ENCODE assay signal across 33 cellular contexts in the genomic region with DNA sequence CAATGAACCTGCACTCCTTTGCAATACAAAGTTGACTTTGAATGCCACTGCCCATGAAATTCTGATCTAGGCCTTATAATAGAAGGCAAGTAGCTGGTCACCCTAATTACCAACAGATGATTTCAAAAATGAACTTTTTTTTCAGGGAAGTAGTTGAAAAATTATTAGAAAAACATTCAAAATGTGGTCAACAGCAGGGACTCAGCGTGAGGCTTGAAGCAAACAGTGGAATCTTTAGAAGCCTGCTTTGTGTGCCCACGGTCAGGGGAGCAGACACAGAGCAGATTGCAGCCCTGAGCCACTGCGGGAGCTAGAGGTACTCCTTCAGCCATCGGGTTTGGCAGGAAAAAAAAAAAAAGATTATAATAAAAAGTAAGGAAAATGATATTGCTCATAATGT.
"Had no signal": no experiment of that assay in that cellular context is flagged by ENCODE, and none has a peak within 500 bp of the region (broad histone marks: within the 10 kb centered on the region; RNA-seq: fewer than 3 reads in every experiment).

No MANE protein-coding gene starts in this region.

- DNase-seq: activated CD4-positive, alpha-beta memory T cell treated with anti-CD3 and anti-CD28 coated beads for 36 hours; activated CD4-positive, alpha-beta T cell treated with anti-CD3 and anti-CD28 coated beads, Interleukin-2, amount 10 ng/mL, durations not matched to agents 24 days and 14 days; activated CD8-positive, alpha-beta memory T cell treated with anti-CD3 and anti-CD28 coated beads, Interleukin-2, amount 50 U/mL, for 4 hours; activated effector memory CD4-positive, alpha-beta T cell treated with anti-CD3 and anti-CD28 coated beads, Interleukin-2, amount 50 U/mL, for 16 hours; activated naive CD4-positive, alpha-beta T cell treated with anti-CD3 and anti-CD28 coated beads for 36 hours; activated naive CD8-positive, alpha-beta T cell treated with anti-CD3 and anti-CD28 coated beads for 36 hours; activated T-cell treated with anti-CD3 and anti-CD28 coated beads, Interleukin-2, amount 50 U/mL, for 1 hour; brain microvascular endothelial cell; central memory CD4-positive, alpha-beta T cell; dermis blood vessel endothelial cell; effector CD4-positive, alpha-beta T cell; gastrocnemius medialis; glutamatergic neuron; islet precursor cell; left cardiac atrium; left ventricle myocardium superior; mucosa of descending colon; ovary; right lobe of liver; stimulated activated CD4-positive, alpha-beta T cell treated with anti-CD3 and anti-CD28 coated beads, Interleukin-12 subunit alpha, Interleukin-12 subunit beta, amount 100 ng/mL, for 4 hours; stimulated activated CD4-positive, alpha-beta T cell treated with anti-CD3 and anti-CD28 coated beads, Interleukin-4, amount 100 ng/mL, for 1 hour; T-helper 17 cell; T1000; upper lobe of left lung; WERI-Rb-1 had no signal

- ATAC-seq: activated CD4-positive, CD25-positive, alpha-beta regulatory T cell treated with anti-CD3 and anti-CD28 coated beads, Interleukin-2, amount 50 U/mL, for 24 hours; gastrocnemius medialis; left cardiac atrium; left ventricle myocardium superior; mucosa of descending colon; right lobe of liver; stimulated activated effector memory CD8-positive, alpha-beta T cell treated with anti-CD3 and anti-CD28 coated beads, Interleukin-12 subunit alpha, Interleukin-12 subunit beta, amount 100 ng/mL, for 72 hours; T-helper 17 cell had no signal

- H3K4me3 Mint-ChIP-seq: activated CD4-positive, alpha-beta memory T cell treated with anti-CD3 and anti-CD28 coated beads for 36 hours; activated CD4-positive, alpha-beta T cell treated with anti-CD3 and anti-CD28 coated beads, Interleukin-2, amount 10 ng/mL, durations not matched to agents 24 days and 14 days; activated naive CD4-positive, alpha-beta T cell treated with anti-CD3 and anti-CD28 coated beads for 36 hours; activated naive CD8-positive, alpha-beta T cell treated with anti-CD3 and anti-CD28 coated beads for 36 hours; activated T-helper 1 cell treated with anti-CD3 and anti-CD28 coated beads, Interleukin-12 subunit alpha, Interleukin-12 subunit beta, Interleukin-2, Interleukin-4 antibody, amounts not matched to agents 30 ng/mL and 10 ng/mL and 1 ng/mL, durations not matched to agents 14 hours and 24 hours and 36 hours; nephron; stimulated activated effector memory CD8-positive, alpha-beta T cell treated with anti-CD3 and anti-CD28 coated beads, Interleukin-12 subunit alpha, Interleukin-12 subunit beta, amount 100 ng/mL, for 72 hours; stimulated activated naive CD8-positive, alpha-beta T cell treated with anti-CD3 and anti-CD28 coated beads, Interleukin-15, Interleukin-2, amounts not matched to agents 100 ng/mL and 50 ng/mL, for 24 hours; T-helper 17 cell had no signal

- H3K27ac Mint-ChIP-seq: activated CD4-positive, alpha-beta memory T cell treated with anti-CD3 and anti-CD28 coated beads for 36 hours; activated CD4-positive, alpha-beta T cell treated with anti-CD3 and anti-CD28 coated beads, Interleukin-2, amount 10 ng/mL, durations not matched to agents 24 days and 14 days; activated naive CD4-positive, alpha-beta T cell treated with anti-CD3 and anti-CD28 coated beads for 36 hours; activated naive CD8-positive, alpha-beta T cell treated with anti-CD3 and anti-CD28 coated beads for 36 hours; activated T-helper 1 cell treated with anti-CD3 and anti-CD28 coated beads, Interleukin-12 subunit alpha, Interleukin-12 subunit beta, Interleukin-2, Interleukin-4 antibody, amounts not matched to agents 30 ng/mL and 10 ng/mL and 1 ng/mL, durations not matched to agents 14 hours and 24 hours and 36 hours; nephron; progenitor cell of endocrine pancreas; stimulated activated effector memory CD8-positive, alpha-beta T cell treated with anti-CD3 and anti-CD28 coated beads, Interleukin-12 subunit alpha, Interleukin-12 subunit beta, amount 100 ng/mL, for 72 hours; stimulated activated naive CD8-positive, alpha-beta T cell treated with anti-CD3 and anti-CD28 coated beads, Interleukin-15, Interleukin-2, amounts not matched to agents 100 ng/mL and 50 ng/mL, for 24 hours; T-helper 17 cell had no signal

- H3K4me1 Mint-ChIP-seq: activated CD4-positive, alpha-beta T cell treated with anti-CD3 and anti-CD28 coated beads, Interleukin-2, amount 10 ng/mL, durations not matched to agents 24 days and 14 days; activated naive CD8-positive, alpha-beta T cell treated with anti-CD3 and anti-CD28 coated beads for 36 hours; stimulated activated effector memory CD8-positive, alpha-beta T cell treated with anti-CD3 and anti-CD28 coated beads, Interleukin-12 subunit alpha, Interleukin-12 subunit beta, amount 100 ng/mL, for 72 hours had no signal

- H3K9me3 Mint-ChIP-seq: activated CD4-positive, alpha-beta memory T cell treated with anti-CD3 and anti-CD28 coated beads for 36 hours; activated CD4-positive, alpha-beta T cell treated with anti-CD3 and anti-CD28 coated beads, Interleukin-2, amount 10 ng/mL, durations not matched to agents 24 days and 14 days; activated naive CD4-positive, alpha-beta T cell treated with anti-CD3 and anti-CD28 coated beads for 36 hours; activated naive CD8-positive, alpha-beta T cell treated with anti-CD3 and anti-CD28 coated beads for 36 hours; activated T-helper 1 cell treated with anti-CD3 and anti-CD28 coated beads, Interleukin-12 subunit alpha, Interleukin-12 subunit beta, Interleukin-2, Interleukin-4 antibody, amounts not matched to agents 30 ng/mL and 10 ng/mL and 1 ng/mL, durations not matched to agents 14 hours and 24 hours and 36 hours; nephron; stimulated activated effector memory CD8-positive, alpha-beta T cell treated with anti-CD3 and anti-CD28 coated beads, Interleukin-12 subunit alpha, Interleukin-12 subunit beta, amount 100 ng/mL, for 72 hours; stimulated activated naive CD8-positive, alpha-beta T cell treated with anti-CD3 and anti-CD28 coated beads, Interleukin-15, Interleukin-2, amounts not matched to agents 100 ng/mL and 50 ng/mL, for 24 hours had no signal

- H3K36me3 Mint-ChIP-seq: activated CD4-positive, alpha-beta memory T cell treated with anti-CD3 and anti-CD28 coated beads for 36 hours; activated naive CD8-positive, alpha-beta T cell treated with anti-CD3 and anti-CD28 coated beads for 36 hours; stimulated activated effector memory CD8-positive, alpha-beta T cell treated with anti-CD3 and anti-CD28 coated beads, Interleukin-12 subunit alpha, Interleukin-12 subunit beta, amount 100 ng/mL, for 72 hours had no signal

- FAIRE-seq: astrocyte, colon had no signal

- H3K27me3 Mint-ChIP-seq: progenitor cell of endocrine pancreas had no signal
